Comparison of ENCODE assay signal across 8 cellular contexts in genomic region chr22:20980938-20981722, GRCh38. TPM values are rescaled to one million over a fixed set of nuclear protein-coding genes. Genes with fewer than 3 reads are reported as not detected.
DNase-seq lines count a peak whose midpoint lies in the region; ATAC-seq and TF ChIP-seq lines count a peak whose summit lies in the region.

No MANE protein-coding gene starts in this region.

- peaks cover 4% of the 10 kb centered on the region for H3K27me3 Mint-ChIP-seq in dendritic cell treated with granulocyte-macrophage colony-stimulating factor and Interleukin-4, amounts not matched to agents 40 ng/mL and 50 ng/mL, for 4 days
- no peaks in the 10 kb centered on the region for H3K27me3 Mint-ChIP-seq in natural killer cell treated with Interleukin-12 subunit alpha and Interleukin-12 subunit beta and Interleukin-15 and Interleukin-18, amount 100 ng/mL, for 72 hours

- intact Hi-C loops in dendritic cell treated with granulocyte-macrophage colony-stimulating factor and Interleukin-4, amounts not matched to agents 40 ng/mL and 50 ng/mL, for 4 days (cut with micrococcal nuclease) = no loop called here

- H4K20me1 ChIP-seq in BLaER1 = no peaks in the 10 kb centered on the region; the same call in 1 of the 2 replicates

- H3K36me3 ChIP-seq in BLaER1 = peaks cover 26% of the 10 kb centered on the region

- peaks cover 10% of the 10 kb centered on the region; the same call in 1 of the 2 replicates for H3K9me3 ChIP-seq in BLaER1

- peaks cover 28% of the 10 kb centered on the region for H3K4me1 ChIP-seq in BLaER1

- H3K36me3 Mint-ChIP-seq in dendritic cell treated with granulocyte-macrophage colony-stimulating factor and Interleukin-4, amounts not matched to agents 40 ng/mL and 50 ng/mL, for 4 days (ENCODE audit: low read depth) = peaks cover 57% of the 10 kb centered on the region
- H3K36me3 Mint-ChIP-seq in natural killer cell treated with Interleukin-12 subunit alpha and Interleukin-12 subunit beta and Interleukin-15 and Interleukin-18, amount 100 ng/mL, for 72 hours = peaks cover 5% of the 10 kb centered on the region

- peak overlapping the region; percentile 98 for H3K4me3 Mint-ChIP-seq in dendritic cell treated with granulocyte-macrophage colony-stimulating factor and Interleukin-4, amounts not matched to agents 40 ng/mL and 50 ng/mL, for 4 days
- peak overlapping the region; percentile 97 for H3K4me3 Mint-ChIP-seq in natural killer cell treated with Interleukin-12 subunit alpha and Interleukin-12 subunit beta and Interleukin-15 and Interleukin-18, amount 100 ng/mL, for 72 hours

- no peak for ATAC-seq in natural killer cell treated with Interleukin-12 subunit alpha and Interleukin-12 subunit beta and Interleukin-15 and Interleukin-18, amount 100 ng/mL, for 72 hours
- no peak for ATAC-seq in GM19324 (IDR thresholded peaks at IDR 0.05; ENCODE audit: low FRiP score, unreplicated experiment)
- ATAC-seq in GM21381 (IDR thresholded peaks at IDR 0.05; ENCODE audit: unreplicated experiment) = no peak

- H3K27me3 ChIP-seq in BLaER1 = no peaks in the 10 kb centered on the region

- H3K9me3 Mint-ChIP-seq in dendritic cell treated with granulocyte-macrophage colony-stimulating factor and Interleukin-4, amounts not matched to agents 40 ng/mL and 50 ng/mL, for 4 days = peaks cover 14% of the 10 kb centered on the region
- H3K9me3 Mint-ChIP-seq in natural killer cell treated with Interleukin-12 subunit alpha and Interleukin-12 subunit beta and Interleukin-15 and Interleukin-18, amount 100 ng/mL, for 72 hours = no peaks in the 10 kb centered on the region

- peak overlapping the region; percentile 87 for H3K9ac ChIP-seq in BLaER1

- peak overlapping the region; percentile 78 for H3K4me3 ChIP-seq in BLaER1
- H3K4me3 ChIP-seq in LNCaP clone FGC (ENCODE audit: low read depth, low read length) = peak overlapping the region; percentile 91

- DNase-seq in LNCaP clone FGC (ENCODE audit: low read depth) = no peak
- no peak for DNase-seq in natural killer cell treated with Interleukin-12 subunit alpha and Interleukin-12 subunit beta and Interleukin-15 and Interleukin-18, amount 100 ng/mL, for 72 hours (ENCODE audit: low spot score)
- no peak for DNase-seq in NCI-H2227 treated with DMSO at 0.1 percent for 48 hours (lab: John Stamatoyannopoulos, UW)
- no peak for DNase-seq in activated effector memory CD4-positive, alpha-beta T cell treated with Interleukin-2 at 50 U/mL for 16 hours

- peaks cover 48% of the 10 kb centered on the region for H3K4me1 Mint-ChIP-seq in dendritic cell treated with granulocyte-macrophage colony-stimulating factor and Interleukin-4, amounts not matched to agents 40 ng/mL and 50 ng/mL, for 4 days (ENCODE audit: low read depth)
- peaks cover 31 to 32% of the 10 kb centered on the region in 2 donors for H3K4me1 Mint-ChIP-seq in natural killer cell treated with Interleukin-12 subunit alpha and Interleukin-12 subunit beta and Interleukin-15 and Interleukin-18, amount 100 ng/mL, for 72 hours (ENCODE audit: low read depth in 2 of 2)

- H3K27ac Mint-ChIP-seq in dendritic cell treated with granulocyte-macrophage colony-stimulating factor and Interleukin-4, amounts not matched to agents 40 ng/mL and 50 ng/mL, for 4 days = peak overlapping the region; percentile 86
- peak overlapping the region; percentile 83 to 94 for H3K27ac Mint-ChIP-seq in natural killer cell treated with Interleukin-12 subunit alpha and Interleukin-12 subunit beta and Interleukin-15 and Interleukin-18, amount 100 ng/mL, for 72 hours

- H3K4me2 ChIP-seq in BLaER1 = peak overlapping the region; percentile 93

- no peak for TF ChIP-seq CTCF in LNCaP clone FGC (IDR thresholded peaks at IDR 0.05; ENCODE audit: control insufficient read depth, extremely low read depth, insufficient read depth)

- peak overlapping the region; percentile 91 for H3K27ac ChIP-seq in BLaER1

RNA-seq across cellular contexts. Expression of gene LZTR1, which starts 1.0 kb away (rescaled TPM):
- 100 to 1,000 TPM in 1 of 2 donors, 10 to 100 TPM in 1; 76.2 to 133 TPM for total RNA-seq in natural killer cell treated with Interleukin-12 subunit alpha and Interleukin-12 subunit beta and Interleukin-15 and Interleukin-18, amount 100 ng/mL, for 72 hours

RNA-seq across cellular contexts. Expression of gene AIFM3, which starts 14.1 kb away (rescaled TPM):
- total RNA-seq in natural killer cell treated with Interleukin-12 subunit alpha and Interleukin-12 subunit beta and Interleukin-15 and Interleukin-18, amount 100 ng/mL, for 72 hours = 1 to 10 TPM in 1 of 2 donors, not detected in 1; 1.5 TPM

RNA-seq across cellular contexts. Expression of gene THAP7, which starts 20.8 kb away (rescaled TPM):
- 10 to 100 TPM; 20.4 to 30.7 TPM for total RNA-seq in natural killer cell treated with Interleukin-12 subunit alpha and Interleukin-12 subunit beta and Interleukin-15 and Interleukin-18, amount 100 ng/mL, for 72 hours

RNA-seq across cellular contexts. Expression of gene P2RX6, which starts 33.8 kb away (rescaled TPM):
- total RNA-seq in natural killer cell treated with Interleukin-12 subunit alpha and Interleukin-12 subunit beta and Interleukin-15 and Interleukin-18, amount 100 ng/mL, for 72 hours = not detected

RNA-seq across cellular contexts. Expression of gene SLC7A4, which starts 51.2 kb away (rescaled TPM):
- total RNA-seq in natural killer cell treated with Interleukin-12 subunit alpha and Interleukin-12 subunit beta and Interleukin-15 and Interleukin-18, amount 100 ng/mL, for 72 hours = not detected
